19 cellular contexts compared by ENCODE assay signal in the genomic region with DNA sequence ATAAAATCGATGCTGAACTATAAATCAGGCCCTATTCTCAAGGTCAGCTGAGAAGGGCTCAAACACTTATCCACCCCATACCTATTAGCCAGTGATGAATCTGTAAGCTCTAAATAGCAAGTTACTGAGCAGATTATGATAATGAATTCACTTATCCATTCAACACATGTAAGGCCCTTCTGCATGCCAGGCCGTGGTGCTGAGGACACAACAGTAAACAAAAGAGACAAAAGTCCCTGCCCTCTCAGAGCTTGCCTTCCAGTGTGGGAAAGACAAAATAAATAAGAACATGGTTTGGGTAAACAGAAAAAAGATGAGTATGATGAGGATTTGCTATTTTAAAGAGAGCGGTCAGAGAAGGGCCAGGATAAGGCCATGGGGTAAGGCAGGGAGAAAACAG.
"Had no signal": no experiment of that assay in that cellular context is flagged by ENCODE, and none has a peak within 500 bp of the region (broad histone marks: within the 10 kb centered on the region; RNA-seq: fewer than 3 reads in every experiment).

No MANE protein-coding gene starts in this region.

- H3K27ac ChIP-seq: brain microvascular endothelial cell, esophagus squamous epithelium had no signal

- H3K9me3 ChIP-seq: esophagus squamous epithelium, suprapubic skin had no signal

- H3K27me3 Mint-ChIP-seq: activated CD4-positive, alpha-beta T cell treated with anti-CD3 and anti-CD28 coated beads, Interleukin-2, amount 10 ng/mL, durations not matched to agents 7 days and 5 days; naive thymus-derived CD8-positive, alpha-beta T cell; type B pancreatic cell had no signal

- H3K4me3 ChIP-seq: dorsolateral prefrontal cortex, suprapubic skin had no signal

- H3K27me3 ChIP-seq: brain microvascular endothelial cell, dorsolateral prefrontal cortex, esophagus squamous epithelium, suprapubic skin had no signal

- DNase-seq: activated CD4-positive, alpha-beta T cell treated with anti-CD3 and anti-CD28 coated beads, Interleukin-2, amount 10 ng/mL, durations not matched to agents 7 days and 5 days; activated CD4-positive, CD25-positive, alpha-beta regulatory T cell; activated effector memory CD4-positive, alpha-beta T cell treated with anti-CD3 and anti-CD28 coated beads, Interleukin-2, amount 50 U/mL, for 16 hours; activated T-cell treated with anti-CD3 and anti-CD28 coated beads, Interleukin-2, amount 50 U/mL, for 1 hour; amniotic stem cell; brain microvascular endothelial cell; dorsolateral prefrontal cortex; esophagus squamous epithelium; foreskin fibroblast; immature natural killer cell; naive thymus-derived CD8-positive, alpha-beta T cell; stimulated activated CD4-positive, alpha-beta T cell treated with anti-CD3 and anti-CD28 coated beads, Interleukin-2, amount 100 ng/mL, for 48 hours; stimulated activated naive CD8-positive, alpha-beta T cell treated with anti-CD3 and anti-CD28 coated beads, Interleukin-15, Interleukin-2, amounts not matched to agents 100 U/mL and 50 U/mL, for 24 hours; T-helper 2 cell had no signal

- H3K9me3 Mint-ChIP-seq: activated CD4-positive, alpha-beta T cell treated with anti-CD3 and anti-CD28 coated beads, Interleukin-2, amount 10 ng/mL, durations not matched to agents 7 days and 5 days; activated naive CD4-positive, alpha-beta T cell treated with anti-CD3 and anti-CD28 coated beads, Interleukin-2, amount 50 U/mL, for 72 hours; immature natural killer cell; naive thymus-derived CD8-positive, alpha-beta T cell; type B pancreatic cell had no signal

- FAIRE-seq: endometrium, TTC549 had no signal

- H3K27ac Mint-ChIP-seq: activated naive CD4-positive, alpha-beta T cell treated with anti-CD3 and anti-CD28 coated beads, Interleukin-2, amount 50 U/mL, for 72 hours; naive thymus-derived CD8-positive, alpha-beta T cell; type B pancreatic cell had no signal

- ATAC-seq: activated naive CD4-positive, alpha-beta T cell treated with anti-CD3 and anti-CD28 coated beads, Interleukin-2, amount 50 U/mL, for 72 hours; naive thymus-derived CD8-positive, alpha-beta T cell; stimulated activated naive CD8-positive, alpha-beta T cell treated with anti-CD3 and anti-CD28 coated beads, Interleukin-15, Interleukin-2, amounts not matched to agents 100 U/mL and 50 U/mL, for 24 hours had no signal

- H3K36me3 ChIP-seq: brain microvascular endothelial cell, suprapubic skin had no signal

- H3K4me3 Mint-ChIP-seq: activated CD4-positive, alpha-beta T cell treated with anti-CD3 and anti-CD28 coated beads, Interleukin-2, amount 10 ng/mL, durations not matched to agents 7 days and 5 days; immature natural killer cell; naive thymus-derived CD8-positive, alpha-beta T cell; type B pancreatic cell had no signal
